14 cellular contexts compared by ENCODE assay signal in genomic region chr6:17968081-17968518, GRCh38. TPM values are rescaled to one million over a fixed set of nuclear protein-coding genes. Genes with fewer than 3 reads are reported as not detected.
DNase-seq lines count a peak whose midpoint lies in the region; FAIRE-seq and TF ChIP-seq lines count a peak whose summit lies in the region.
"Had no signal": no experiment of that assay in that cellular context is flagged by ENCODE, and none has a peak within 500 bp of the region (broad histone marks: within the 10 kb centered on the region; RNA-seq: fewer than 3 reads in every experiment).

No MANE protein-coding gene starts in this region.

- DNase-seq in A172 (ENCODE audit: low spot score), result peak; percentile 38
- peak; percentile 34 for DNase-seq in HCEC 1CT
- peak; percentile 42 for DNase-seq in astrocyte (ENCODE audit: low read depth)
- peak; percentile 17 for DNase-seq in iPS-NIHi7 (ENCODE audit: extremely low spot score)
- no peak for DNase-seq in activated naive CD8-positive, alpha-beta T cell treated with anti-CD3 and anti-CD28 coated beads for 36 hours
- no peak for DNase-seq in GF-D8 (lab: John Stamatoyannopoulos, UW)
- no peak for DNase-seq in SKM-1 (lab: John Stamatoyannopoulos, UW; ENCODE audit: unreplicated experiment)
- DNase-seq in DMS79 treated with DMSO at 0.1 percent for 48 hours (lab: John Stamatoyannopoulos, UW), result no peak
- DNase-seq: activated CD8-positive, alpha-beta memory T cell treated with anti-CD3 and anti-CD28 coated beads, Interleukin-2, amount 50 U/mL, for 48 hours; stimulated activated CD4-positive, alpha-beta T cell treated with anti-CD3 and anti-CD28 coated beads, Interleukin-15, amount 100 ng/mL, for 24 hours; testis had no signal

- no peaks in the 10 kb centered on the region for H3K36me3 ChIP-seq in astrocyte (ENCODE audit: insufficient read depth, low read length)

- H2AFZ ChIP-seq in astrocyte (ENCODE audit: low read depth, low read length), result no peak overlapping the region

- no peak overlapping the region for H3K4me3 Mint-ChIP-seq in astrocyte (ENCODE audit: unreplicated experiment)
- no peak overlapping the region for H3K4me3 Mint-ChIP-seq in activated naive CD8-positive, alpha-beta T cell treated with anti-CD3 and anti-CD28 coated beads for 36 hours
- H3K4me3 Mint-ChIP-seq: activated naive CD8-positive, alpha-beta T cell; memory B cell had no signal

- H3K4me3 ChIP-seq in astrocyte (ENCODE audit: insufficient read depth, low read depth, low read length), result no peak overlapping the region
- H3K4me3 ChIP-seq: coronary artery, testis had no signal

- H3K4me2 ChIP-seq in astrocyte (ENCODE audit: low read length), result peak overlapping the region; percentile 21

- H3K4me1 ChIP-seq in astrocyte (ENCODE audit: insufficient read depth, low read length), result peaks cover 25% of the 10 kb centered on the region
- H3K4me1 ChIP-seq: testis had no signal

- H3K27me3 Mint-ChIP-seq in astrocyte (ENCODE audit: low read depth, unreplicated experiment), result no peaks in the 10 kb centered on the region
- H3K27me3 Mint-ChIP-seq in activated naive CD8-positive, alpha-beta T cell treated with anti-CD3 and anti-CD28 coated beads for 36 hours, result peaks cover 19% of the 10 kb centered on the region

- no peaks in the 10 kb centered on the region for H3K9me3 Mint-ChIP-seq in astrocyte (ENCODE audit: unreplicated experiment)
- H3K9me3 Mint-ChIP-seq in activated naive CD8-positive, alpha-beta T cell treated with anti-CD3 and anti-CD28 coated beads for 36 hours, result no peaks in the 10 kb centered on the region
- H3K9me3 Mint-ChIP-seq: memory B cell had no signal

- no peaks in the 10 kb centered on the region for H3K27me3 ChIP-seq in astrocyte (ENCODE audit: insufficient read depth, low read length)
- H3K27me3 ChIP-seq: testis had no signal

- H3K4me1 Mint-ChIP-seq in astrocyte (ENCODE audit: low read depth, unreplicated experiment), result peaks cover 48% of the 10 kb centered on the region
- no peaks in the 10 kb centered on the region for H3K4me1 Mint-ChIP-seq in activated naive CD8-positive, alpha-beta T cell treated with anti-CD3 and anti-CD28 coated beads for 36 hours

- peaks cover 4% of the 10 kb centered on the region for H3K36me3 Mint-ChIP-seq in astrocyte (ENCODE audit: low read depth, unreplicated experiment)
- H3K36me3 Mint-ChIP-seq in activated naive CD8-positive, alpha-beta T cell treated with anti-CD3 and anti-CD28 coated beads for 36 hours, result no peaks in the 10 kb centered on the region
- H3K36me3 Mint-ChIP-seq: activated naive CD8-positive, alpha-beta T cell had no signal

- H3K27ac Mint-ChIP-seq in astrocyte (ENCODE audit: unreplicated experiment), result no peak overlapping the region
- H3K27ac Mint-ChIP-seq in activated naive CD8-positive, alpha-beta T cell treated with anti-CD3 and anti-CD28 coated beads for 36 hours, result no peak overlapping the region
- H3K27ac Mint-ChIP-seq: activated naive CD8-positive, alpha-beta T cell; memory B cell had no signal

- no peak overlapping the region for H3K9ac ChIP-seq in astrocyte (ENCODE audit: low read length)

- H3K79me2 ChIP-seq in astrocyte (ENCODE audit: insufficient read depth, low read length), result peaks cover 90% of the 10 kb centered on the region

- H3K9me3 ChIP-seq in astrocyte (ENCODE audit: insufficient read depth, low read depth, low read length), result no peaks in the 10 kb centered on the region
- H3K9me3 ChIP-seq: testis had no signal

- no peak overlapping the region for H3K27ac ChIP-seq in astrocyte (ENCODE audit: low read depth, low read length)
- H3K27ac ChIP-seq: testis had no signal

- H4K20me1 ChIP-seq in astrocyte (ENCODE audit: insufficient read depth, low read length), result peaks cover 8% of the 10 kb centered on the region

- FAIRE-seq in astrocyte (lab: Jason Lieb, UNC), result no peak

- TF ChIP-seq CTCF in astrocyte (IDR thresholded peaks at IDR 0.05; ENCODE audit: insufficient read depth, low read depth, low read length), result no peak

RNA-seq across cellular contexts. Expression of gene KIF13A, which starts 19.3 kb away (rescaled TPM):
- total RNA-seq in A172 (2014; rRNA removed; shearing (Covaris generic)), result 22.9 and 25.9 TPM in 2 replicates
- 38.1 and 38.4 TPM in 2 replicates for total RNA-seq in astrocyte
- not detected for total RNA-seq in activated naive CD8-positive, alpha-beta T cell treated with anti-CD3 and anti-CD28 coated beads for 36 hours

Comparison
In these comparisons a context has a peak if more than half of its experiments do, and no peak if none do; other contexts are left out.
1. DNase-seq: peak in A172 (single experiment), HCEC 1CT (single experiment), astrocyte (single experiment) and iPS-NIHi7 (single experiment); none in activated naive CD8-positive, alpha-beta T cell treated with anti-CD3 and anti-CD28 coated beads for 36 hours (single experiment), GF-D8 (single experiment), SKM-1 (single experiment) and DMS79 treated with DMSO at 0.1 percent for 48 hours (single experiment).
2. RNA of gene KIF13A, which starts 19.3 kb away (total RNA-seq): 38.1 to 38.4 TPM in astrocyte and 22.9 to 25.9 TPM in A172; not detected in activated naive CD8-positive, alpha-beta T cell treated with anti-CD3 and anti-CD28 coated beads for 36 hours; every median in the first group is over 10 times any median in the second.